In genomic region chr12:14961466-14962155, GRCh38 we compare ENCODE assay signal across 7 cellular contexts. TPM values are rescaled to one million over a fixed set of nuclear protein-coding genes. Genes with fewer than 3 reads are reported as not detected.
DNase-seq lines count a peak whose midpoint lies in the region; ATAC-seq, FAIRE-seq and TF ChIP-seq lines count a peak whose summit lies in the region.

Gene ARHGDIB (minus strand): TSS chr12:14961601. CDS start chr12:14950712, 10,889 bp downstream.

- peak within 1 kb of the TSS in 1 of 2 experiments; percentile 60 for H2BK12ac ChIP-seq in mesenchymal stem cell (ENCODE audit: low read length in 2 of 2)

- H3K27me3 ChIP-seq in brain microvascular endothelial cell (replicated peaks) (no peaks in the 10 kb centered on the region), mesenchymal stem cell (ENCODE audit: control insufficient read depth in 1 of 2, insufficient read depth in 1 of 2, low read length in 2 of 2) (no peaks in the 10 kb centered on the region), stomach (no peaks in the 10 kb centered on the region)

- TF ChIP-seq EP300 in stomach (IDR thresholded peaks at IDR 0.05), result no peak

- H3K79me1 ChIP-seq in mesenchymal stem cell (replicated peaks; ENCODE audit: low read length, poor library complexity, severe bottlenecking), result no peaks in the 10 kb centered on the region

- in situ Hi-C loops in brain microvascular endothelial cell (cut with HindIII; ENCODE audit: low pct_ligation_motif_present, low sequenced_read_pairs), result no loop called here

- peaks cover 9% of the 10 kb centered on the region for H3K4me1 ChIP-seq in mesenchymal stem cell (ENCODE audit: control insufficient read depth, insufficient read depth, low read depth, low read length)
- peaks cover 0 to 18% (median 8%) of the 10 kb centered on the region in 4 donors for H3K4me1 ChIP-seq in stomach

- H2BK120ac ChIP-seq in mesenchymal stem cell (ENCODE audit: low read depth, low read length), result no peak within 1 kb of the TSS

- TF ChIP-seq CTCF in brain microvascular endothelial cell (IDR thresholded peaks at IDR 0.05; ENCODE audit: low read depth, low read length, missing control alignments) (no peak), stomach (IDR thresholded peaks at IDR 0.05) (no peak)

- intact Hi-C loops in T-helper 1 cell treated with Interleukin-12 subunit alpha and Interleukin-12 subunit beta and Interleukin-4 antibody, amounts not matched to agents 30 ng/mL and 1 ng/mL, for 36 hours (cut with micrococcal nuclease), result loop anchor here (1.0 to 5.0 kb wide), 13 partner anchors 9 to 921 kb away; partner anchors contain the start of genes C12orf60, STRAP and WBP11
- intact Hi-C loops in stomach (cut with DNase I; ENCODE audit: low total_unique reads), result no loop called here

- TF ChIP-seq POLR2A in stomach (IDR thresholded peaks at IDR 0.05), result no peak

- no peak within 1 kb of the TSS for H3K9ac ChIP-seq in mesenchymal stem cell (ENCODE audit: low read length)

- no peak within 1 kb of the TSS for H3K14ac ChIP-seq in mesenchymal stem cell (ENCODE audit: low read length in 2 of 2)

- no peaks in the 10 kb centered on the region for H3K9me3 ChIP-seq in mesenchymal stem cell (ENCODE audit: control insufficient read depth, low read length)
- no peaks in the 10 kb centered on the region for H3K9me3 ChIP-seq in stomach

- H3K36me3 ChIP-seq in brain microvascular endothelial cell (replicated peaks) (no peaks in the 10 kb centered on the region), mesenchymal stem cell (ENCODE audit: control insufficient read depth in 1 of 2, insufficient read depth in 2 of 2, low read depth in 1 of 2, low read length in 2 of 2) (no peaks in the 10 kb centered on the region), stomach (no peaks in the 10 kb centered on the region)

- peak; percentile 55 for ATAC-seq in HG03196 (IDR thresholded peaks at IDR 0.05; ENCODE audit: unreplicated experiment)

- H3K18ac ChIP-seq in mesenchymal stem cell (ENCODE audit: low read depth in 1 of 2, low read length in 2 of 2), result peak within 1 kb of the TSS in 1 of 2 experiments; percentile 70

- no peak within 1 kb of the TSS for H3K23ac ChIP-seq in mesenchymal stem cell (ENCODE audit: low read length in 2 of 2)

- peak within 1 kb of the TSS; percentile 29 for H2AFZ ChIP-seq in mesenchymal stem cell (ENCODE audit: low read depth, low read length)

- FAIRE-seq in GM19239 (lab: Jason Lieb, UNC), result peak; percentile 98

- H3K4ac ChIP-seq in mesenchymal stem cell (ENCODE audit: low read depth in 1 of 2, low read length in 2 of 2), result peak within 1 kb of the TSS in 1 of 2 experiments; percentile 15

- H2BK15ac ChIP-seq in mesenchymal stem cell (ENCODE audit: low read depth, poor library complexity, severe bottlenecking), result no peak within 1 kb of the TSS

- no peak within 1 kb of the TSS for H2BK5ac ChIP-seq in mesenchymal stem cell (ENCODE audit: low read depth, low read length, poor library complexity, severe bottlenecking)

- peak within 1 kb of the TSS; percentile 48 for H3K4me3 ChIP-seq in brain microvascular endothelial cell (ENCODE audit: low read depth, low read length)
- H3K4me3 ChIP-seq in mesenchymal stem cell (ENCODE audit: insufficient read depth in 1 of 2, low read depth in 1 of 2, low read length in 2 of 2), result peak within 1 kb of the TSS in 1 of 2 experiments; percentile 37
- peak within 1 kb of the TSS; percentile 18 to 45 (median 38) for H3K4me3 ChIP-seq in stomach

- H4K91ac ChIP-seq in mesenchymal stem cell (ENCODE audit: low read length), result no peak within 1 kb of the TSS

- H3K27ac ChIP-seq in brain microvascular endothelial cell (peak within 1 kb of the TSS; percentile 69), mesenchymal stem cell (ENCODE audit: low read length, poor library complexity, severe bottlenecking) (peak within 1 kb of the TSS; percentile 53), stomach (peak within 1 kb of the TSS; percentile 31 to 85 (median 71))

- DNase-seq in GM19239 (ENCODE audit: insufficient read length, low spot score) (peak; percentile 32), brain microvascular endothelial cell (no peak), mesenchymal stem cell (no peak), stomach (peak; percentile 51), NCI-H1092 (lab: John Stamatoyannopoulos, UW) (no peak)

- no peak within 1 kb of the TSS for H2AK5ac ChIP-seq in mesenchymal stem cell (ENCODE audit: low read length, severe bottlenecking)

- H3K4me2 ChIP-seq in mesenchymal stem cell (ENCODE audit: low read length, poor library complexity, severe bottlenecking), result peak within 1 kb of the TSS; percentile 53

- no peak within 1 kb of the TSS for H4K8ac ChIP-seq in mesenchymal stem cell (ENCODE audit: low read length)

- WGBS in mesenchymal stem cell, result 80% methylated on average over 14 of the region's 14 CpGs
- 17 to 36% (median 20%) methylated on average over 14 of the region's 14 CpGs for WGBS in stomach, 5 donors

RNA-seq across cellular contexts. Expression of gene ARHGDIB, which starts in this region (rescaled TPM):
- 1,194 and 1,202 TPM in 2 replicates for total RNA-seq in T-helper 1 cell treated with Interleukin-12 subunit alpha and Interleukin-12 subunit beta and Interleukin-4 antibody, amounts not matched to agents 30 ng/mL and 1 ng/mL, for 36 hours
- 46.6 TPM for polyA plus RNA-seq in mesenchymal stem cell (2013, experiment 1 of 2)
- polyA plus RNA-seq in mesenchymal stem cell (2013, experiment 2 of 2), result 45.6 TPM
- total RNA-seq in stomach, result 10 to 100 TPM; 13.4 to 74.2 (median 47.0) TPM
- polyA plus RNA-seq in stomach, result 100 to 1,000 TPM in 1 of 3 donors, 10 to 100 TPM in 2; 82.2 to 127 (median 95.2) TPM

Comparison
In these comparisons a context has a peak if more than half of its experiments do, and no peak if none do; other contexts are left out.
1. RNA of gene ARHGDIB (total RNA-seq): 1,194 to 1,202 TPM in T-helper 1 cell treated with Interleukin-12 subunit alpha and Interleukin-12 subunit beta and Interleukin-4 antibody, amounts not matched to agents 30 ng/mL and 1 ng/mL, for 36 hours; 13.4 to 74.2 TPM in stomach; every median in the first group is over 10 times any median in the second.
2. DNase-seq: peak in GM19239 (single experiment) and stomach (single experiment); none in brain microvascular endothelial cell (single experiment), mesenchymal stem cell (single experiment) and NCI-H1092 (single experiment).
3. Peak in every context shown above with its lines, with median percentiles within 50 percentile points of each other: H3K27ac ChIP-seq.